Comparison of ENCODE assay signal across 8 cellular contexts in genomic region chr1:156504821-156505678, GRCh38. TPM values are rescaled to one million over a fixed set of nuclear protein-coding genes. Genes with fewer than 3 reads are reported as not detected.
DNase-seq lines count a peak whose midpoint lies in the region; ATAC-seq and TF ChIP-seq lines count a peak whose summit lies in the region.

No MANE protein-coding gene starts in this region.

- H3K4me3 ChIP-seq in mucosa of descending colon, result no peak overlapping the region

- peaks cover 3% of the 10 kb centered on the region for H3K36me3 ChIP-seq in mucosa of descending colon (ENCODE audit: low read depth)

- H3K4me1 ChIP-seq in mucosa of descending colon (ENCODE audit: low read depth), result peaks cover 33% of the 10 kb centered on the region

- H3K9me3 ChIP-seq in mucosa of descending colon, result no peaks in the 10 kb centered on the region

- TF ChIP-seq EP300 in Ishikawa (IDR thresholded peaks at IDR 0.05; ENCODE audit: borderline replicate concordance), result peak; percentile 26; the same call in 1 of the 2 replicates

- peak; percentile 33 for ATAC-seq in GM21381 (IDR thresholded peaks at IDR 0.05; ENCODE audit: unreplicated experiment)
- peak; percentile 59 for ATAC-seq in mucosa of descending colon

- TF ChIP-seq CTCF in mucosa of descending colon (IDR thresholded peaks at IDR 0.05), result no peak

- no peak for TF ChIP-seq RAD21 in Ishikawa (IDR thresholded peaks at IDR 0.05; ENCODE audit: low read depth)

- peak; percentile 99 for DNase-seq in CMK (ENCODE audit: low read depth)
- DNase-seq in OCI-M1 (lab: John Stamatoyannopoulos, UW), result peak; percentile 99
- DNase-seq in activated T-cell treated with anti-CD3 and anti-CD28 coated beads for 48 hours (ENCODE audit: low read depth), result peak; percentile 95
- DNase-seq in epithelial cell of prostate (ENCODE audit: low read depth, low spot score), result peak; percentile 92
- DNase-seq in mucosa of descending colon, result peak; percentile 99 to 100 (median 100)
- DNase-seq in stimulated activated CD8-positive, alpha-beta memory T cell treated with anti-CD3 and anti-CD28 coated beads, Interleukin-2, amount 100 ng/mL, for 48 hours (ENCODE audit: low read depth in 2 of 2), result peak; percentile 92 to 97

- intact Hi-C loops in mucosa of descending colon (cut with DNase I, micrococcal nuclease), result no loop called here

- H3K27ac ChIP-seq in epithelial cell of prostate, result peak overlapping the region; percentile 96

TF ChIP-seq in Ishikawa, 13 proteins besides CTCF, POLR2A, EP300 and RAD21:
- TF ChIP-seq ZBTB7A (IDR thresholded peaks at IDR 0.05; ENCODE audit: low read depth) (peak; percentile 84; the same call in 1 of the 2 replicates), FOXM1 (IDR thresholded peaks at IDR 0.05; ENCODE audit: borderline replicate concordance, low read depth) (peak; percentile 38; the same call in 1 of the 2 replicates), TEAD4 (IDR thresholded peaks at IDR 0.05) (peak; percentile 63), MAX (IDR thresholded peaks at IDR 0.05) (peak; percentile 99), USF1 (IDR thresholded peaks at IDR 0.05) (peak; percentile 91), CEBPB (IDR thresholded peaks at IDR 0.05) (no peak), EGR1 (IDR thresholded peaks at IDR 0.05) (peak; percentile 72), TCF12 (IDR thresholded peaks at IDR 0.05; ENCODE audit: low read depth) (peak; percentile 64; the same call in 1 of the 2 replicates), YY1 (IDR thresholded peaks at IDR 0.05; ENCODE audit: low read depth) (0 out of 2 replicates have a peak, but pooled peaks have one; percentile 28), TAF1 (IDR thresholded peaks at IDR 0.05; ENCODE audit: low read depth) (peak; percentile 61; the same call in 1 of the 2 replicates), NFIC (IDR thresholded peaks at IDR 0.05) (peak; percentile 18; the same call in 1 of the 2 replicates), CREB1 (IDR thresholded peaks at IDR 0.05; ENCODE audit: low read depth) (peak; percentile 97), REST (IDR thresholded peaks at IDR 0.05; ENCODE audit: low read depth) (no peak)

RNA-seq across cellular contexts. Expression of gene MEF2D, which starts 4.5 kb away (rescaled TPM):
- 100 to 1,000 TPM in 1 of 3 donors, 10 to 100 TPM in 2; 56.8 to 103 (median 61.9) TPM for total RNA-seq in mucosa of descending colon
